ENCODE assay signal across 14 cellular contexts in genomic region chr6:25311251-25311910, GRCh38. TPM values are rescaled to one million over a fixed set of nuclear protein-coding genes. Genes with fewer than 3 reads are reported as not detected.
DNase-seq lines count a peak whose midpoint lies in the region; ATAC-seq and TF ChIP-seq lines count a peak whose summit lies in the region.
"Had no signal": no experiment of that assay in that cellular context is flagged by ENCODE, and none has a peak within 500 bp of the region (broad histone marks: within the 10 kb centered on the region; RNA-seq: fewer than 3 reads in every experiment).

No MANE protein-coding gene starts in this region.

- no peaks in the 10 kb centered on the region for H3K36me3 ChIP-seq in SJSA1
- no peaks in the 10 kb centered on the region for H3K36me3 ChIP-seq in gastroesophageal sphincter
- H3K36me3 ChIP-seq in thoracic aorta, result no peaks in the 10 kb centered on the region

- no peaks in the 10 kb centered on the region for H3K27me3 ChIP-seq in SJSA1 (replicated peaks)
- H3K27me3 ChIP-seq in gastroesophageal sphincter, result peaks cover 7% of the 10 kb centered on the region
- H3K27me3 ChIP-seq in thoracic aorta (replicated peaks; ENCODE audit: insufficient read depth), result no peaks in the 10 kb centered on the region
- H3K27me3 ChIP-seq in CD4-positive, alpha-beta T cell (ENCODE audit: control insufficient read depth, insufficient read depth, low read length), result no peaks in the 10 kb centered on the region

- WGBS in gastroesophageal sphincter (ENCODE audit: low coverage in 1 of 2), 2 donors, result 57 to 83% methylated on average over 1 to 2 of the region's 2 CpGs

- DNase-seq in NCI-H1417 (lab: John Stamatoyannopoulos, UW) (peak in 2 of 3 experiments; percentile 5 to 17), NCI-H1417 treated with DMSO at 0.1 percent for 48 hours (lab: John Stamatoyannopoulos, UW) (no peak), SJSA1 (ENCODE audit: low read depth in 1 of 2, low spot score in 2 of 2) (peak in 1 of 2 experiments; percentile 44), thoracic aorta (ENCODE audit: low spot score) (no peak), caudate nucleus (lab: John Stamatoyannopoulos, UW) (no peak)
- no peak for DNase-seq in CD4-positive, alpha-beta T cell
- DNase-seq: activated T-cell treated with anti-CD3 and anti-CD28 coated beads, Interleukin-2, amount 50 U/mL, for 4 hours; NCI-H2029; stimulated activated CD4-positive, alpha-beta T cell treated with anti-CD3 and anti-CD28 coated beads, Interleukin-1b, Interleukin-23, amount 100 ng/mL, for 48 hours; T-helper 1 cell had no signal

- intact Hi-C loops in CD4-positive, alpha-beta T cell (cut with DNase I, micrococcal nuclease), result no loop called here

- H3K4me3 ChIP-seq in SJSA1 (no peak overlapping the region), gastroesophageal sphincter (no peak overlapping the region), thoracic aorta (no peak overlapping the region)

- no peak for ATAC-seq in gastroesophageal sphincter
- no peak for ATAC-seq in thoracic aorta (ENCODE audit: insufficient number of reproducible peaks, low FRiP score, low read depth)
- ATAC-seq in GM21526 (IDR thresholded peaks at IDR 0.05; ENCODE audit: low FRiP score, unreplicated experiment), result no peak
- ATAC-seq in CD4-positive, alpha-beta T cell (ENCODE audit: poor library complexity), result no peak
- ATAC-seq: activated T-cell treated with anti-CD3 and anti-CD28 coated beads, Interleukin-2, amount 50 U/mL, for 4 hours had no signal

- POLR2A ChIA-PET in CD4-positive, alpha-beta T cell (lab: Charles Lee), result no interaction called here

- H3K9me3 Mint-ChIP-seq in CD4-positive, alpha-beta T cell, result no peaks in the 10 kb centered on the region
- H3K9me3 Mint-ChIP-seq: activated T-cell treated with anti-CD3 and anti-CD28 coated beads, Interleukin-2, amount 50 U/mL, for 4 hours; memory B cell had no signal

- no peaks in the 10 kb centered on the region for H3K36me3 Mint-ChIP-seq in CD4-positive, alpha-beta T cell (ENCODE audit: low read depth)
- H3K36me3 Mint-ChIP-seq: memory B cell had no signal

- TF ChIP-seq POLR2A in gastroesophageal sphincter (IDR thresholded peaks at IDR 0.05), result no peak

- H3K27ac ChIP-seq in SJSA1 (peak overlapping the region; percentile 79), gastroesophageal sphincter (peak overlapping the region in 3 of 4 donors; percentile 22 to 45 (median 45)), thoracic aorta (peak overlapping the region; percentile 45 to 70), caudate nucleus (ENCODE audit: low read depth, low read length) (no peak overlapping the region)
- no peak overlapping the region for H3K27ac ChIP-seq in CD4-positive, alpha-beta T cell (ENCODE audit: low read depth, low read length)
- H3K27ac ChIP-seq: 22Rv1 had no signal

- CTCF ChIA-PET in CD4-positive, alpha-beta T cell (lab: Charles Lee), result no interaction called here

- no peak overlapping the region for H3K27ac Mint-ChIP-seq in CD4-positive, alpha-beta T cell
- H3K27ac Mint-ChIP-seq: memory B cell had no signal

- TF ChIP-seq EP300 in gastroesophageal sphincter (IDR thresholded peaks at IDR 0.05), result no peak

- no peak for TF ChIP-seq CTCF in gastroesophageal sphincter (IDR thresholded peaks at IDR 0.05)
- TF ChIP-seq CTCF in thoracic aorta (IDR thresholded peaks at IDR 0.05), result no peak
- TF ChIP-seq CTCF in CD4-positive, alpha-beta T cell (IDR thresholded peaks at IDR 0.05), result no peak

- no peaks in the 10 kb centered on the region for H3K9me3 ChIP-seq in SJSA1 (replicated peaks)
- no peaks in the 10 kb centered on the region for H3K9me3 ChIP-seq in gastroesophageal sphincter
- H3K9me3 ChIP-seq in thoracic aorta, result no peaks in the 10 kb centered on the region
- H3K9me3 ChIP-seq in CD4-positive, alpha-beta T cell (ENCODE audit: control insufficient read depth, low read length), result no peaks in the 10 kb centered on the region

- peaks cover 25% of the 10 kb centered on the region for H3K4me1 ChIP-seq in SJSA1 (replicated peaks)
- H3K4me1 ChIP-seq in gastroesophageal sphincter, result peaks cover 0 to 27% (median 5%) of the 10 kb centered on the region in 3 donors
- H3K4me1 ChIP-seq in thoracic aorta (ENCODE audit: control insufficient read depth in 1 of 2, low read depth in 2 of 2), result peaks cover 67 to 100% of the 10 kb centered on the region in 2 donors

- H3K27me3 Mint-ChIP-seq in CD4-positive, alpha-beta T cell, result no peaks in the 10 kb centered on the region
- H3K27me3 Mint-ChIP-seq: memory B cell had no signal

- peaks cover 29% of the 10 kb centered on the region for H3K4me1 Mint-ChIP-seq in CD4-positive, alpha-beta T cell (ENCODE audit: low read depth)

- H3K4me3 Mint-ChIP-seq in CD4-positive, alpha-beta T cell, result no peak overlapping the region
- H3K4me3 Mint-ChIP-seq: activated T-cell treated with anti-CD3 and anti-CD28 coated beads, Interleukin-2, amount 50 U/mL, for 4 hours; memory B cell had no signal

RNA-seq across cellular contexts. Expression of gene CARMIL1, which starts 32.2 kb away (rescaled TPM):
- total RNA-seq in SJSA1 (2014; rRNA removed; shearing (Covaris generic)), result 21.2 and 22.2 TPM in 2 replicates
- 10 to 100 TPM in 3 of 4 donors, 1 to 10 TPM in 1; 6.2 to 17.2 (median 11.5) TPM for total RNA-seq in gastroesophageal sphincter
- total RNA-seq in thoracic aorta, result 10 to 100 TPM; 60.4 to 63.0 TPM
- total RNA-seq in CD4-positive, alpha-beta T cell, result 1 to 10 TPM; 3.9 to 4.7 TPM

Comparison
In these comparisons a context has a peak if more than half of its experiments do, and no peak if none do; other contexts are left out.
1. DNase-seq: peak in NCI-H1417 (2 of 3); none in NCI-H1417 treated with DMSO at 0.1 percent for 48 hours (single experiment), thoracic aorta (single experiment), caudate nucleus (0 of 61) and CD4-positive, alpha-beta T cell (0 of 10).
2. H3K27ac ChIP-seq: peak in SJSA1 (single experiment), gastroesophageal sphincter (3 of 4) and thoracic aorta (2 of 2); none in caudate nucleus (single experiment) and CD4-positive, alpha-beta T cell (single experiment).